Comparison of ENCODE assay signal across 13 cellular contexts in genomic region chr1:215845224-215845902, GRCh38.
A peak's percentile ranks its signal among the peaks of the same experiment; 100 is the strongest.
DNase-seq lines count a peak whose midpoint lies in the region; ATAC-seq and TF ChIP-seq lines count a peak whose summit lies in the region.
"Had no signal": no experiment of that assay in that cellular context is flagged by ENCODE, and none has a peak within 500 bp of the region (broad histone marks: within the 10 kb centered on the region; RNA-seq: fewer than 3 reads in every experiment).

No MANE protein-coding gene starts in this region.

- CTCF ChIA-PET in AG04449 (lab: Yijun Ruan, JAX) = interaction anchor here (1.2 kb wide), 1 partner anchor 22 kb away, joined by 3 read pairs; no protein-coding TSS in a partner anchor
- CTCF ChIA-PET in HCT116 (lab: Charles Lee) = no interaction called here

- no peaks in the 10 kb centered on the region for H3K27me3 ChIP-seq in HCT116 (ENCODE audit: insufficient read depth, low read length)
- no peaks in the 10 kb centered on the region for H3K27me3 ChIP-seq in hepatocyte
- H3K27me3 ChIP-seq in colonic mucosa = no peaks in the 10 kb centered on the region

- H2AFZ ChIP-seq in HCT116 (ENCODE audit: low read depth, low read length, poor library complexity, severe bottlenecking) (peak overlapping the region; percentile 48), hepatocyte (no peak overlapping the region)

- ATAC-seq in HCT116 = peak; percentile 67
- ATAC-seq: activated naive CD8-positive, alpha-beta T cell treated with anti-CD3 and anti-CD28 coated beads, Interleukin-2, amount 50 U/mL, for 24 hours; left colon had no signal

- H3K27ac ChIP-seq in HCT116 (ENCODE audit: low read depth, low read length) = no peak overlapping the region
- H3K27ac ChIP-seq in hepatocyte = no peak overlapping the region
- no peak overlapping the region for H3K27ac ChIP-seq in colonic mucosa

- TF ChIP-seq CTCF in AG04449 (IDR thresholded peaks at IDR 0.05; ENCODE audit: insufficient read depth, low read length, missing control alignments) = no peak
- TF ChIP-seq CTCF in HCT116 (IDR thresholded peaks at IDR 0.05 in 2 of 3, conservative IDR thresholded peaks at IDR 0.05 in 1 of 3; ENCODE audit: borderline replicate concordance in 1 of 3, insufficient read depth in 1 of 3, low read depth in 2 of 3, low read length in 2 of 3) = no peak
- TF ChIP-seq CTCF in hepatocyte (IDR thresholded peaks at IDR 0.05; ENCODE audit: poor library complexity) = no peak
- TF ChIP-seq CTCF in colonic mucosa (IDR thresholded peaks at IDR 0.05) = no peak

- no peak for TF ChIP-seq RAD21 in HCT116 (IDR thresholded peaks at IDR 0.05; ENCODE audit: low read depth)

- WGBS in hepatocyte (ENCODE audit: low lambda C conversion rate, missing lambda C conversion rate) = 83% methylated on average over 6 of the region's 6 CpGs

- peak; percentile 47 for DNase-seq in AG04449 (ENCODE audit: low read depth, low spot score)
- DNase-seq in HCT116 (ENCODE audit: low read depth, low spot score) = peak; percentile 16
- peak; percentile 71 for DNase-seq in amniotic epithelial cell (ENCODE audit: low read depth)
- peak; percentile 10 for DNase-seq in hepatocyte (ENCODE audit: low spot score)
- DNase-seq in colonic mucosa = no peak
- no peak for DNase-seq in effector CD4-positive, alpha-beta T cell
- DNase-seq in GOT3 (lab: John Stamatoyannopoulos, UW) = no peak
- DNase-seq in NCI-H524 treated with DMSO at 0.1 percent for 48 hours (lab: John Stamatoyannopoulos, UW) = no peak
- DNase-seq: activated naive CD8-positive, alpha-beta T cell treated with anti-CD3 and anti-CD28 coated beads, Interleukin-2, amount 50 U/mL, for 24 hours; left colon; NCI-H1436 treated with DMSO at 0.1 percent for 48 hours; stimulated activated CD4-positive, alpha-beta T cell treated with anti-CD3 and anti-CD28 coated beads, Interleukin-4, amount 100 ng/mL, for 24 hours; T-helper 2 cell had no signal

- no TSS peak for BruUV-seq in HCT116 (replicated peaks; lab: Mats Ljungman, UMichigan)

- H3K4me2 ChIP-seq in HCT116 (ENCODE audit: low read length) (peak overlapping the region; percentile 29), hepatocyte (no peak overlapping the region)

- no peaks in the 10 kb centered on the region for H4K20me1 ChIP-seq in HCT116 (ENCODE audit: insufficient read depth)
- no peaks in the 10 kb centered on the region for H4K20me1 ChIP-seq in hepatocyte (ENCODE audit: insufficient read depth, poor library complexity, severe bottlenecking)

- H3K4me1 ChIP-seq in HCT116 (ENCODE audit: control insufficient read depth in 1 of 2, insufficient read depth in 2 of 2, low read length in 2 of 2) = 0 out of 4 replicates have a peak, but pooled peaks cover 0 to 9% of the 10 kb centered on the region in 2 experiments
- H3K4me1 ChIP-seq in hepatocyte (ENCODE audit: insufficient read depth) = no peaks in the 10 kb centered on the region
- no peaks in the 10 kb centered on the region for H3K4me1 ChIP-seq in colonic mucosa

- H3K9me2 ChIP-seq in HCT116 (ENCODE audit: insufficient read depth) (no peaks in the 10 kb centered on the region), hepatocyte (replicated peaks; ENCODE audit: insufficient read depth) (no peaks in the 10 kb centered on the region)

- H3K9ac ChIP-seq in HCT116 (ENCODE audit: low read length) = no peak overlapping the region
- H3K9ac ChIP-seq in colonic mucosa (ENCODE audit: low read depth in 2 of 2, low read length in 2 of 2) = no peak overlapping the region

- H3K9me3 ChIP-seq in HCT116 (ENCODE audit: control insufficient read depth in 1 of 2, insufficient read depth in 1 of 2, low read depth in 1 of 2, low read length in 2 of 2) (no peaks in the 10 kb centered on the region), hepatocyte (ENCODE audit: low read depth) (no peaks in the 10 kb centered on the region), colonic mucosa (no peaks in the 10 kb centered on the region)

- H3K36me3 ChIP-seq in HCT116 (ENCODE audit: control insufficient read depth in 1 of 2, insufficient read depth in 2 of 2, low read length in 2 of 2) (no peaks in the 10 kb centered on the region), hepatocyte (replicated peaks; ENCODE audit: insufficient read depth, low read depth) (no peaks in the 10 kb centered on the region), colonic mucosa (no peaks in the 10 kb centered on the region)

- no peak for TF ChIP-seq POLR2A in HCT116 (IDR thresholded peaks at IDR 0.05; ENCODE audit: borderline replicate concordance, extremely low read depth, insufficient read depth, insufficient read length)

- H3K4me3 ChIP-seq in AG04449 (ENCODE audit: low read depth, low read length) = no peak overlapping the region
- no peak overlapping the region for H3K4me3 ChIP-seq in HCT116 (replicated peaks in 1 of 2; ENCODE audit: low read depth in 1 of 2, low read length in 2 of 2)
- no peak overlapping the region for H3K4me3 ChIP-seq in hepatocyte
- H3K4me3 ChIP-seq in colonic mucosa = no peak overlapping the region

- RAD21 ChIA-PET in HCT116 (lab: Charles Lee; ENCODE audit: low non-redundant PET in 1 of 2, low total read pairs in 2 of 2, uncharacterized antibody in 2 of 2, unreplicated experiment in 2 of 2) = no interaction called here

- intact Hi-C loops in HCT116 (cut with micrococcal nuclease) (no loop called here), colonic mucosa (cut with DNase I) (no loop called here)

- no peaks in the 10 kb centered on the region for H3K79me2 ChIP-seq in HCT116 (ENCODE audit: insufficient read depth, low read length)
- no peaks in the 10 kb centered on the region for H3K79me2 ChIP-seq in hepatocyte

- POLR2A ChIA-PET in AG04449 (lab: Yijun Ruan, JAX) = interaction anchor here (0.6 kb wide), 1 partner anchor 10 kb away, joined by 3 read pairs; no protein-coding TSS in a partner anchor
- POLR2A ChIA-PET in HCT116 (lab: Charles Lee) = no interaction called here

TF ChIP-seq in HCT116, 20 proteins besides CTCF, POLR2A, EP300 and RAD21:
- TF ChIP-seq EGR1 (IDR thresholded peaks at IDR 0.05; ENCODE audit: low read depth) (peak; percentile 24; the same call in 1 of the 2 replicates), TCF7L2 (IDR thresholded peaks at IDR 0.05; ENCODE audit: borderline replicate concordance, extremely low read depth, insufficient read depth, insufficient read length) (no peak), FOSL1 (IDR thresholded peaks at IDR 0.05; ENCODE audit: low read depth) (peak; percentile 34; the same call in 1 of the 2 replicates), EZH2 (IDR thresholded peaks at IDR 0.05) (no peak)
- TF ChIP-seq, protein P1, sequence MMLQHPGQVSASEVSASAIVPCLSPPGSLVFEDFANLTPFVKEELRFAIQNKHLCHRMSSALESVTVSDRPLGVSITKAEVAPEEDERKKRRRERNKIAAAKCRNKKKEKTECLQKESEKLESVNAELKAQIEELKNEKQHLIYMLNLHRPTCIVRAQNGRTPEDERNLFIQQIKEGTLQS (IDR thresholded peaks at IDR 0.05) = no peak

Comparison
In these comparisons a context has a peak if more than half of its experiments do, and no peak if none do; other contexts are left out.
1. DNase-seq: peak in AG04449 (single experiment), HCT116 (single experiment), amniotic epithelial cell (single experiment) and hepatocyte (single experiment); none in colonic mucosa (single experiment), effector CD4-positive, alpha-beta T cell (single experiment), GOT3 (single experiment) and NCI-H524 treated with DMSO at 0.1 percent for 48 hours (single experiment).